Comparison of ENCODE assay signal across 8 cellular contexts in the genomic region with DNA sequence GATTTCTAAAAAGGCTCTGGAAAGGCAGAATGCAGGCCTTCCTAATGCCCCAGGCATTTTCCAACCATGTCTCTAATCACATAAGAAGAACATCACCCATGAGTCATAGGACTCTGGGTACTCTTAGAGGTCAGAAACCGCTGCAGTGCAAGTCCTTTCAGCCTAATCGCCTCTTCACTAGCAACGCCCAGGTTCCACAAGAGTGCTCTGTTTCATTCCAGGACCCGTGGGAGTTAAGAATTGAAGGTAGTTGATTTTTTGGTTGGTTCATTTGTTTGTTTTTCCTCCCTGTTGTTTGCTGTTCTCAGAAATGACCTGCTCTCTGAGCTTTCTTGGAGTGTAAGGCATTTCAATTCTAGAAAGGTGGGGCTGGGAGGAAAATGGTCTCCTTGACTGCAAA.
DNase-seq lines count a peak whose midpoint lies in the region; ATAC-seq and TF ChIP-seq lines count a peak whose summit lies in the region.

No MANE protein-coding gene starts in this region.

- H3K27ac ChIP-seq in Panc1 (ENCODE audit: low read length), result 0 out of 2 replicates have a peak overlapping the region, but pooled peaks have one; percentile 11
- H3K27ac ChIP-seq in prostate gland, result no peak overlapping the region
- H3K27ac ChIP-seq in spleen, result no peak overlapping the region

- H3K4me1 ChIP-seq in Panc1 (ENCODE audit: control insufficient read depth, insufficient read depth, low read length), result peaks cover 9% of the 10 kb centered on the region; the same call in 1 of the 2 replicates
- no peaks in the 10 kb centered on the region for H3K4me1 ChIP-seq in prostate gland (replicated peaks)
- peaks cover 13 to 58% (median 32%) of the 10 kb centered on the region in 6 donors for H3K4me1 ChIP-seq in spleen

- H3K36me3 ChIP-seq in Panc1 (ENCODE audit: control insufficient read depth, insufficient read depth, low read length) (no peaks in the 10 kb centered on the region), prostate gland (no peaks in the 10 kb centered on the region), spleen (no peaks in the 10 kb centered on the region)

- H3K27me3 ChIP-seq in Panc1 (ENCODE audit: control insufficient read depth, insufficient read depth, low read length), result no peaks in the 10 kb centered on the region
- H3K27me3 ChIP-seq in prostate gland (replicated peaks; ENCODE audit: insufficient read depth), result no peaks in the 10 kb centered on the region
- H3K27me3 ChIP-seq in spleen (replicated peaks in 1 of 7), result no peaks in the 10 kb centered on the region

- no peaks in the 10 kb centered on the region for H3K9me3 ChIP-seq in Panc1 (ENCODE audit: control insufficient read depth, insufficient read depth, low read depth, low read length)
- no peaks in the 10 kb centered on the region for H3K9me3 ChIP-seq in prostate gland
- no peaks in the 10 kb centered on the region for H3K9me3 ChIP-seq in spleen

- 45% methylated on average over 4 of the region's 4 CpGs for WGBS in prostate gland
- 38 to 84% (median 64%) methylated on average over 4 of the region's 4 CpGs for WGBS in spleen, 5 donors

- peak; percentile 33 for DNase-seq in activated CD4-positive, alpha-beta T cell treated with anti-CD3 and anti-CD28 coated beads for 48 hours
- no peak for DNase-seq in activated CD4-positive, alpha-beta T cell treated with anti-CD3 and anti-CD28 coated beads for 4 hours
- DNase-seq in Panc1 (ENCODE audit: low read depth, low spot score), result peak; percentile 60
- peak; percentile 22 for DNase-seq in iPS-NIHi11 (ENCODE audit: low spot score)
- no peak for DNase-seq in prostate gland (ENCODE audit: low spot score)
- DNase-seq in spleen, result no peak

- in situ Hi-C loops in Panc1 (cut with HindIII; ENCODE audit: low pct_unique_long_range_greater_than_20kb, low sequenced_read_pairs), result no loop called here

- ATAC-seq in HG02884 (IDR thresholded peaks at IDR 0.05; ENCODE audit: unreplicated experiment) (peak; percentile 41), Panc1 (peak; percentile 96), GM18873 (IDR thresholded peaks at IDR 0.05; ENCODE audit: low FRiP score, unreplicated experiment) (no peak)

- H3K4me3 ChIP-seq in Panc1 (ENCODE audit: low read depth in 2 of 2, low read length in 2 of 2), result no peak overlapping the region
- no peak overlapping the region for H3K4me3 ChIP-seq in prostate gland
- H3K4me3 ChIP-seq in spleen, result no peak overlapping the region

- TF ChIP-seq POLR2A in prostate gland (IDR thresholded peaks at IDR 0.05) (no peak), spleen (IDR thresholded peaks at IDR 0.05) (no peak)

- no peak for TF ChIP-seq CTCF in Panc1 (IDR thresholded peaks at IDR 0.05)
- TF ChIP-seq CTCF in prostate gland (IDR thresholded peaks at IDR 0.05), result no peak
- TF ChIP-seq CTCF in spleen (IDR thresholded peaks at IDR 0.05 in 8 of 11, conservative IDR thresholded peaks at IDR 0.05 in 3 of 11), result no peak

- intact Hi-C loops in Panc1 (cut with micrococcal nuclease; ENCODE audit: unreplicated experiment), result no loop called here
- intact Hi-C loops in prostate gland (cut with DNase I), result no loop called here
- intact Hi-C loops in spleen (cut with DNase I; ENCODE audit: low total_unique reads), result no loop called here

- no TSS peak for BruUV-seq in Panc1 (replicated peaks; lab: Mats Ljungman, UMichigan)

- CTCF ChIA-PET in Panc1 (lab: Charles Lee), result no interaction called here

- POLR2A ChIA-PET in Panc1 (lab: Charles Lee), result no interaction called here

Comparison
In these comparisons a context has a peak if more than half of its experiments do, and no peak if none do; other contexts are left out.
1. DNase-seq: peak in activated CD4-positive, alpha-beta T cell treated with anti-CD3 and anti-CD28 coated beads for 48 hours (single experiment), Panc1 (single experiment) and iPS-NIHi11 (single experiment); none in activated CD4-positive, alpha-beta T cell treated with anti-CD3 and anti-CD28 coated beads for 4 hours (0 of 2), prostate gland (single experiment) and spleen (single experiment).